In genomic region chr16:70430667-70431536, GRCh38 we compare ENCODE assay signal across 8 cellular contexts. TPM values are rescaled to one million over a fixed set of nuclear protein-coding genes. Genes with fewer than 3 reads are reported as not detected.
DNase-seq lines count a peak whose midpoint lies in the region; ATAC-seq, FAIRE-seq and TF ChIP-seq lines count a peak whose summit lies in the region.

No MANE protein-coding gene starts in this region.

- no peak for TF ChIP-seq RAD21 in HepG2 (CRISPR knock-in tag; IDR thresholded peaks at IDR 0.05)

- TF ChIP-seq POLR2A in HepG2 (IDR thresholded peaks at IDR 0.05; ENCODE audit: insufficient read depth in 1 of 2, low read depth in 2 of 2, low read length in 2 of 2) (no peak), suprapubic skin (IDR thresholded peaks at IDR 0.05) (no peak)

- H2AFZ ChIP-seq in HepG2 (ENCODE audit: low read length), result no peak overlapping the region

- H3K27ac ChIP-seq in Panc1 (ENCODE audit: low read length) (peak overlapping the region; percentile 99), HepG2 (ENCODE audit: extremely low read length, insufficient read depth, low read length) (peak overlapping the region; percentile 96), suprapubic skin (peak overlapping the region; percentile 27)

- H3K36me3 Mint-ChIP-seq in activated naive CD4-positive, alpha-beta T cell treated with anti-CD3 and anti-CD28 coated beads, Interleukin-2, amount 50 U/mL, for 24 hours, result peaks cover 3% of the 10 kb centered on the region

- CTCF ChIA-PET in Panc1 (lab: Charles Lee), result no interaction called here
- CTCF ChIA-PET in HepG2 (lab: Yijun Ruan, JAX; ENCODE audit: low intra/inter-chr PET ratio, low total read pairs), result no interaction called here

- TF ChIP-seq CTCF in Panc1 (IDR thresholded peaks at IDR 0.05), result no peak
- TF ChIP-seq CTCF in HepG2 (CRISPR knock-in tag; IDR thresholded peaks at IDR 0.05), result no peak
- no peak for TF ChIP-seq CTCF in suprapubic skin (IDR thresholded peaks at IDR 0.05)

- in situ Hi-C loops in Panc1 (cut with HindIII; ENCODE audit: low pct_unique_long_range_greater_than_20kb, low sequenced_read_pairs), result no loop called here
- in situ Hi-C loops in HepG2 (cut with HindIII; ENCODE audit: extremely low pct_ligation_motif_present, low pct_unique_long_range_greater_than_20kb), result no loop called here

- no peak overlapping the region for H3K4me3 ChIP-seq in Panc1 (ENCODE audit: low read depth in 2 of 2, low read length in 2 of 2)
- peak overlapping the region in 1 of 3 experiments; percentile 50; a peak in 1 of 6 replicates for H3K4me3 ChIP-seq in HepG2 (replicated peaks in 1 of 3; ENCODE audit: insufficient read depth in 1 of 3, low read depth in 2 of 3, low read length in 3 of 3)
- no peak overlapping the region for H3K4me3 ChIP-seq in suprapubic skin

- H3K36me3 ChIP-seq in Panc1 (ENCODE audit: control insufficient read depth, insufficient read depth, low read length) (no peaks in the 10 kb centered on the region; the same call in 1 of the 2 replicates), HepG2 (replicated peaks in 1 of 2; ENCODE audit: control insufficient read depth in 1 of 2, insufficient read depth in 2 of 2, low read length in 2 of 2) (peaks cover 7 to 10% of the 10 kb centered on the region in 2 experiments), suprapubic skin (peaks cover 3% of the 10 kb centered on the region)

- 37% methylated on average over 11 of the region's 11 CpGs for WGBS in HepG2 (ENCODE audit: low lambda C conversion rate)
- WGBS in suprapubic skin, result 60% methylated on average over 11 of the region's 11 CpGs

- H3K4me1 ChIP-seq in Panc1 (ENCODE audit: control insufficient read depth, insufficient read depth, low read length) (peaks cover 74% of the 10 kb centered on the region), HepG2 (ENCODE audit: insufficient read depth, low read length) (peaks cover 91% of the 10 kb centered on the region), suprapubic skin (peaks cover 75% of the 10 kb centered on the region)

- POLR2A ChIA-PET in Panc1 (lab: Charles Lee) (no interaction called here), HepG2 (lab: Yijun Ruan, JAX) (interaction anchor here (0.6 to 3.9 kb wide), 5 partner anchors 9 to 87 kb away, joined by 3 to 75 read pairs (median 17); partner anchors contain the start of genes FCSK and ST3GAL2)

- H3K27me3 Mint-ChIP-seq in activated naive CD4-positive, alpha-beta T cell treated with anti-CD3 and anti-CD28 coated beads, Interleukin-2, amount 50 U/mL, for 24 hours, result no peaks in the 10 kb centered on the region

- H3K79me2 ChIP-seq in HepG2 (ENCODE audit: insufficient read depth, low read length), result peaks cover 64% of the 10 kb centered on the region

- peak overlapping the region; percentile 89 for H3K27ac Mint-ChIP-seq in activated naive CD4-positive, alpha-beta T cell treated with anti-CD3 and anti-CD28 coated beads, Interleukin-2, amount 50 U/mL, for 24 hours

- DNase-seq in Panc1 (ENCODE audit: low read depth, low spot score), result no peak
- peak; percentile 48 for DNase-seq in HepG2 (ENCODE audit: low spot score)
- DNase-seq in suprapubic skin (ENCODE audit: low spot score in 2 of 2), result no peak
- no peak for DNase-seq in cerebellum (ENCODE audit: low spot score)
- DNase-seq in NCI-H2107 (lab: John Stamatoyannopoulos, UW), result no peak

- peak overlapping the region; percentile 63 for H3K4me3 Mint-ChIP-seq in activated naive CD4-positive, alpha-beta T cell treated with anti-CD3 and anti-CD28 coated beads, Interleukin-2, amount 50 U/mL, for 24 hours

- peak; percentile 71 for FAIRE-seq in HepG2 (lab: Jason Lieb, UNC)

- peak overlapping the region; percentile 77 for H3K4me2 ChIP-seq in HepG2 (ENCODE audit: low read depth, low read length)

- no peaks in the 10 kb centered on the region for H3K9me3 Mint-ChIP-seq in activated naive CD4-positive, alpha-beta T cell treated with anti-CD3 and anti-CD28 coated beads, Interleukin-2, amount 50 U/mL, for 24 hours

- no peaks in the 10 kb centered on the region for H4K20me1 ChIP-seq in HepG2 (ENCODE audit: insufficient read depth, low read length)

- intact Hi-C loops in Panc1 (cut with micrococcal nuclease; ENCODE audit: unreplicated experiment) (no loop called here), HepG2 (cut with micrococcal nuclease; ENCODE audit: unreplicated experiment) (no loop called here)

- TF ChIP-seq EP300 in HepG2 (IDR thresholded peaks at IDR 0.05; ENCODE audit: low read depth in 2 of 2, low read length in 2 of 2), result no peak
- TF ChIP-seq EP300 in HepG2 (CRISPR knock-in tag; IDR thresholded peaks at IDR 0.05; ENCODE audit: borderline replicate concordance), result no peak
- no peak for TF ChIP-seq EP300 in suprapubic skin (IDR thresholded peaks at IDR 0.05)

- H3K4me1 Mint-ChIP-seq in activated naive CD4-positive, alpha-beta T cell treated with anti-CD3 and anti-CD28 coated beads, Interleukin-2, amount 50 U/mL, for 24 hours, result peaks cover 67% of the 10 kb centered on the region

- ATAC-seq in GM18909 (IDR thresholded peaks at IDR 0.05; ENCODE audit: poor library complexity, unreplicated experiment), result peak; percentile 46
- peak; percentile 37 for ATAC-seq in HG02970 (IDR thresholded peaks at IDR 0.05; ENCODE audit: low FRiP score, unreplicated experiment)
- ATAC-seq in Panc1, result no peak
- ATAC-seq in HepG2, result no peak

- peak overlapping the region; percentile 61 for H3K9ac ChIP-seq in HepG2 (ENCODE audit: insufficient read depth, low read depth, low read length)

- no peaks in the 10 kb centered on the region for H3K9me3 ChIP-seq in Panc1 (ENCODE audit: control insufficient read depth, insufficient read depth, low read depth, low read length)
- no peaks in the 10 kb centered on the region for H3K9me3 ChIP-seq in HepG2 (ENCODE audit: low read length)
- H3K9me3 ChIP-seq in suprapubic skin, result no peaks in the 10 kb centered on the region

- BruUV-seq in Panc1 (replicated peaks; lab: Mats Ljungman, UMichigan), result no TSS peak
- no TSS peak for BruUV-seq in HepG2 (replicated peaks; lab: Mats Ljungman, UMichigan)

- H3K27me3 ChIP-seq in Panc1 (ENCODE audit: control insufficient read depth, insufficient read depth, low read length) (no peaks in the 10 kb centered on the region), HepG2 (ENCODE audit: control insufficient read depth in 1 of 2, insufficient read depth in 2 of 2, low read length in 2 of 2) (no peaks in the 10 kb centered on the region), suprapubic skin (no peaks in the 10 kb centered on the region)

RNA-seq across cellular contexts. Expression of gene ST3GAL2, which starts 8.0 kb away (rescaled TPM):
- total RNA-seq in Panc1 (2021; ENCODE audit: unreplicated experiment) (84.2 TPM), HepG2 (2016; rRNA removed; fragmentation: Illumina TruSeq; extraction: Trizol) (17.8 and 24.9 TPM in 2 replicates), suprapubic skin (10 to 100 TPM in 3 of 4 donors, 1 to 10 TPM in 1; 7.1 to 16.5 (median 11.1) TPM), cerebellum (30.3 TPM)
- polyA plus RNA-seq in Panc1 (2012; ENCODE audit: insufficient read length), result 64.2 TPM
- 3.6 TPM in 2 replicates for total RNA-seq in HepG2 (2016; cell fraction: cytosol; rRNA removed; fragmentation: Illumina TruSeq; extraction: Trizol; ENCODE audit: low read depth)
- total RNA-seq in HepG2 (2016; cell fraction: insoluble cytoplasmic fraction; rRNA removed; fragmentation: Illumina TruSeq; extraction: Trizol), result 15.8 and 25.9 TPM in 2 replicates
- 14.6 and 18.9 TPM in 2 replicates for total RNA-seq in HepG2 (2016; cell fraction: membrane; rRNA removed; fragmentation: Illumina TruSeq; extraction: Trizol)
- total RNA-seq in HepG2 (2016; cell fraction: nucleus; rRNA removed; fragmentation: Illumina TruSeq; extraction: Trizol), result 15.0 and 18.9 TPM in 2 replicates
- polyA plus RNA-seq in HepG2 (2011; rRNA removed), result 16.3 and 17.0 TPM in 2 replicates
- 10.9 and 15.5 TPM in 2 replicates for polyA plus RNA-seq in HepG2 (2011; cell fraction: cytosol; rRNA removed)
- 14.6 and 16.7 TPM in 2 replicates for polyA plus RNA-seq in HepG2 (2011; cell fraction: nucleus; rRNA removed)
- 13.3 and 16.9 TPM in 2 replicates for polyA plus RNA-seq in HepG2 (2012)
- 2.3 and 2.9 TPM in 2 replicates for polyA plus RNA-seq in HepG2 (2016; cell fraction: cytosol; fragmentation: Illumina TruSeq; extraction: Trizol; ENCODE audit: low read depth)
- polyA plus RNA-seq in HepG2 (2016; cell fraction: insoluble cytoplasmic fraction; fragmentation: Illumina TruSeq; extraction: Trizol; ENCODE audit: low read depth), result 20.4 and 21.6 TPM in 2 replicates
- polyA plus RNA-seq in HepG2 (2016; cell fraction: membrane; fragmentation: Illumina TruSeq; extraction: Trizol; ENCODE audit: low read depth), result 11.6 and 11.9 TPM in 2 replicates
- 22.8 and 26.4 TPM in 2 replicates for polyA plus RNA-seq in HepG2 (2016; cell fraction: nucleus; fragmentation: Illumina TruSeq; extraction: Trizol; ENCODE audit: insufficient read depth, low read depth)
- 49.4 and 94.6 TPM in 2 replicates for polyA minus RNA-seq in HepG2 (2011; rRNA and poly(A)+ RNA removed; ENCODE audit: low replicate concordance)
- polyA minus RNA-seq in HepG2 (2011; cell fraction: cytosol; rRNA and poly(A)+ RNA removed), result 25.8 and 27.6 TPM in 2 replicates
- 22.4 and 31.0 TPM in 2 replicates for polyA minus RNA-seq in HepG2 (2011; cell fraction: nucleus; rRNA and poly(A)+ RNA removed)

RNA-seq across cellular contexts. Expression of gene FCSK, which starts 23.5 kb away (rescaled TPM):
- 16.9 TPM for total RNA-seq in Panc1 (2021; ENCODE audit: unreplicated experiment)
- 17.4 TPM for polyA plus RNA-seq in Panc1 (2012; ENCODE audit: insufficient read length)
- 4.9 and 9.1 TPM in 2 replicates for total RNA-seq in HepG2 (2016; rRNA removed; fragmentation: Illumina TruSeq; extraction: Trizol)
- total RNA-seq in HepG2 (2016; cell fraction: cytosol; rRNA removed; fragmentation: Illumina TruSeq; extraction: Trizol; ENCODE audit: low read depth), result 4.4 and 5.2 TPM in 2 replicates
- 4.2 and 8.4 TPM in 2 replicates for total RNA-seq in HepG2 (2016; cell fraction: insoluble cytoplasmic fraction; rRNA removed; fragmentation: Illumina TruSeq; extraction: Trizol)
- total RNA-seq in HepG2 (2016; cell fraction: membrane; rRNA removed; fragmentation: Illumina TruSeq; extraction: Trizol), result 2.6 and 3.0 TPM in 2 replicates
- 12.1 and 12.8 TPM in 2 replicates for total RNA-seq in HepG2 (2016; cell fraction: nucleus; rRNA removed; fragmentation: Illumina TruSeq; extraction: Trizol)
- 15.0 and 19.2 TPM in 2 replicates for polyA plus RNA-seq in HepG2 (2011; rRNA removed)
- 6.7 and 8.3 TPM in 2 replicates for polyA plus RNA-seq in HepG2 (2011; cell fraction: cytosol; rRNA removed)
- polyA plus RNA-seq in HepG2 (2011; cell fraction: nucleus; rRNA removed), result 81.8 and 104 TPM in 2 replicates
- polyA plus RNA-seq in HepG2 (2012), result 6.2 and 6.4 TPM in 2 replicates
- polyA plus RNA-seq in HepG2 (2016; cell fraction: cytosol; fragmentation: Illumina TruSeq; extraction: Trizol; ENCODE audit: low read depth), result 0.53 and 0.70 TPM in 2 replicates
- polyA plus RNA-seq in HepG2 (2016; cell fraction: insoluble cytoplasmic fraction; fragmentation: Illumina TruSeq; extraction: Trizol; ENCODE audit: low read depth), result 3.5 and 3.9 TPM in 2 replicates
- polyA plus RNA-seq in HepG2 (2016; cell fraction: membrane; fragmentation: Illumina TruSeq; extraction: Trizol; ENCODE audit: low read depth), result 1.2 and 1.3 TPM in 2 replicates
- 28.7 and 33.1 TPM in 2 replicates for polyA plus RNA-seq in HepG2 (2016; cell fraction: nucleus; fragmentation: Illumina TruSeq; extraction: Trizol; ENCODE audit: insufficient read depth, low read depth)
- polyA minus RNA-seq in HepG2 (2011; rRNA and poly(A)+ RNA removed; ENCODE audit: low replicate concordance), result 24.8 and 29.5 TPM in 2 replicates
- 4.3 and 5.3 TPM in 2 replicates for polyA minus RNA-seq in HepG2 (2011; cell fraction: cytosol; rRNA and poly(A)+ RNA removed)
- 15.6 and 19.0 TPM in 2 replicates for polyA minus RNA-seq in HepG2 (2011; cell fraction: nucleus; rRNA and poly(A)+ RNA removed)
- total RNA-seq in suprapubic skin, result 10 to 100 TPM; 15.7 to 44.7 (median 23.2) TPM
- 9.5 TPM for total RNA-seq in cerebellum

Comparison
In these comparisons a context has a peak if more than half of its experiments do, and no peak if none do; other contexts are left out.
1. ATAC-seq: peak in GM18909 (single experiment) and HG02970 (single experiment); none in Panc1 (single experiment) and HepG2 (single experiment).
2. H3K27ac ChIP-seq: peak in every context shown above with its lines; median percentile 99 in Panc1; 96 in HepG2; 27 in suprapubic skin.